In genomic region chr4:69025191-69025998, GRCh38 we compare ENCODE assay signal across 8 cellular contexts.
DNase-seq lines count a peak whose midpoint lies in the region; ATAC-seq, FAIRE-seq and TF ChIP-seq lines count a peak whose summit lies in the region.

No MANE protein-coding gene starts in this region.

- intact Hi-C loops in activated T-helper 2 cell treated with anti-CD3 and anti-CD28 coated beads, Interferon-gamma antibody, Interleukin-2, Interleukin-4, amounts not matched to agents 10 μg/mL and 5 μg/mL and 100 μg/mL, durations not matched to agents 14 hours and 24 hours and 36 hours (cut with micrococcal nuclease) = no loop called here

- no peaks in the 10 kb centered on the region for H3K9me3 Mint-ChIP-seq in activated T-helper 2 cell treated with anti-CD3 and anti-CD28 coated beads, Interferon-gamma antibody, Interleukin-2, Interleukin-4, amounts not matched to agents 10 μg/mL and 5 μg/mL and 100 μg/mL, durations not matched to agents 14 hours and 24 hours and 36 hours

- H3K4me3 Mint-ChIP-seq in activated T-helper 2 cell treated with anti-CD3 and anti-CD28 coated beads, Interferon-gamma antibody, Interleukin-2, Interleukin-4, amounts not matched to agents 10 μg/mL and 5 μg/mL and 100 μg/mL, durations not matched to agents 14 hours and 24 hours and 36 hours (ENCODE audit: low read depth) = no peak overlapping the region

- H3K36me3 ChIP-seq in liver (ENCODE audit: control insufficient read depth in 4 of 4, insufficient read depth in 3 of 4, low read depth in 1 of 4, low read length in 3 of 4) = no peaks in the 10 kb centered on the region

- H3K4me1 Mint-ChIP-seq in activated T-helper 2 cell treated with anti-CD3 and anti-CD28 coated beads, Interferon-gamma antibody, Interleukin-2, Interleukin-4, amounts not matched to agents 10 μg/mL and 5 μg/mL and 100 μg/mL, durations not matched to agents 14 hours and 24 hours and 36 hours (ENCODE audit: low read depth) = no peaks in the 10 kb centered on the region

- FAIRE-seq in GM18507 (lab: Jason Lieb, UNC) = peak; percentile 77

- no peaks in the 10 kb centered on the region for H3K9me3 ChIP-seq in liver (ENCODE audit: control insufficient read depth in 4 of 4, low read length in 3 of 4)

- no peaks in the 10 kb centered on the region for H3K27me3 ChIP-seq in liver (ENCODE audit: control insufficient read depth in 4 of 4, insufficient read depth in 4 of 4, low read length in 3 of 4)

- H3K9ac ChIP-seq in liver (ENCODE audit: low read depth in 1 of 2, low read length in 2 of 2) = no peak overlapping the region

- WGBS in liver = 51% methylated on average over 4 of the region's 4 CpGs

- TF ChIP-seq RAD21 in liver (IDR thresholded peaks at IDR 0.05) = peak; percentile 69 to 89

- peak; percentile 45 for TF ChIP-seq CTCF in liver (IDR thresholded peaks at IDR 0.05; ENCODE audit: low read depth, low read length, missing input control)

- DNase-seq in GM18507 (ENCODE audit: extremely low spot score, insufficient read length, low read depth) (no peak), OCI-M1 (lab: John Stamatoyannopoulos, UW) (peak; percentile 62), NCI-H2029 (lab: John Stamatoyannopoulos, UW) (no peak), medulla oblongata (ENCODE audit: extremely low spot score) (no peak)
- no peak for DNase-seq in activated effector memory CD4-positive, alpha-beta T cell treated with anti-CD3 and anti-CD28 coated beads, Interleukin-2, amount 50 U/mL, for 16 hours
- DNase-seq in activated T-helper 2 cell treated with anti-CD3 and anti-CD28 coated beads, Interferon-gamma antibody, Interleukin-2, Interleukin-4, amounts not matched to agents 10 μg/mL and 5 μg/mL and 100 μg/mL, durations not matched to agents 14 hours and 24 hours and 36 hours (ENCODE audit: low spot score) = no peak

- H3K27ac Mint-ChIP-seq in activated T-helper 2 cell treated with anti-CD3 and anti-CD28 coated beads, Interferon-gamma antibody, Interleukin-2, Interleukin-4, amounts not matched to agents 10 μg/mL and 5 μg/mL and 100 μg/mL, durations not matched to agents 14 hours and 24 hours and 36 hours = no peak overlapping the region

- H3K4me3 ChIP-seq in liver (ENCODE audit: low read depth in 1 of 3, low read length in 3 of 3) = no peak overlapping the region

- ATAC-seq in HG02588 (IDR thresholded peaks at IDR 0.05; ENCODE audit: unreplicated experiment) = peak; percentile 65

- H3K27me3 Mint-ChIP-seq in activated T-helper 2 cell treated with anti-CD3 and anti-CD28 coated beads, Interferon-gamma antibody, Interleukin-2, Interleukin-4, amounts not matched to agents 10 μg/mL and 5 μg/mL and 100 μg/mL, durations not matched to agents 14 hours and 24 hours and 36 hours (ENCODE audit: low read depth) = no peaks in the 10 kb centered on the region

- H3K36me3 Mint-ChIP-seq in activated T-helper 2 cell treated with anti-CD3 and anti-CD28 coated beads, Interferon-gamma antibody, Interleukin-2, Interleukin-4, amounts not matched to agents 10 μg/mL and 5 μg/mL and 100 μg/mL, durations not matched to agents 14 hours and 24 hours and 36 hours (ENCODE audit: low read depth) = no peaks in the 10 kb centered on the region

- no peak overlapping the region for H3K27ac ChIP-seq in liver (ENCODE audit: low read depth in 1 of 2, low read length in 2 of 2)

- H3K4me1 ChIP-seq in liver (ENCODE audit: control insufficient read depth in 4 of 4, insufficient read depth in 4 of 4, low read length in 3 of 4) = peaks cover 3 to 18% (median 14%) of the 10 kb centered on the region in 4 donors

TF ChIP-seq in liver, 16 proteins besides CTCF, POLR2A, EP300 and RAD21:
- TF ChIP-seq, protein P1, sequence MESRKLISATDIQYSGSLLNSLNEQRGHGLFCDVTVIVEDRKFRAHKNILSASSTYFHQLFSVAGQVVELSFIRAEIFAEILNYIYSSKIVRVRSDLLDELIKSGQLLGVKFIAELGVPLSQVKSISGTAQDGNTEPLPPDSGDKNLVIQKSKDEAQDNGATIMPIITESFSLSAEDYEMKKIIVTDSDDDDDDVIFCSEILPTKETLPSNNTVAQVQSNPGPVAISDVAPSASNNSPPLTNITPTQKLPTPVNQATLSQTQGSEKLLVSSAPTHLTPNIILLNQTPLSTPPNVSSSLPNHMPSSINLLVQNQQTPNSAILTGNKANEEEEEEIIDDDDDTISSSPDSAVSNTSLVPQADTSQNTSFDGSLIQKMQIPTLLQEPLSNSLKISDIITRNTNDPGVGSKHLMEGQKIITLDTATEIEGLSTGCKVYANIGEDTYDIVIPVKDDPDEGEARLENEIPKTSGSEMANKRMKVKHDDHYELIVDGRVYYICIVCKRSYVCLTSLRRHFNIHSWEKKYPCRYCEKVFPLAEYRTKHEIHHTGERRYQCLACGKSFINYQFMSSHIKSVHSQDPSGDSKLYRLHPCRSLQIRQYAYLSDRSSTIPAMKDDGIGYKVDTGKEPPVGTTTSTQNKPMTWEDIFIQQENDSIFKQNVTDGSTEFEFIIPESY (IDR thresholded peaks at IDR 0.05) = no peak
- peak; percentile 17 to 18 for TF ChIP-seq HNF4A (conservative IDR thresholded peaks at IDR 0.05)
- TF ChIP-seq FOXA2 (IDR thresholded peaks at IDR 0.05) = no peak
- no peak for TF ChIP-seq REST (IDR thresholded peaks at IDR 0.05)
- no peak for TF ChIP-seq GABPA (IDR thresholded peaks at IDR 0.05 in 1 of 2, conservative IDR thresholded peaks at IDR 0.05 in 1 of 2)
- peak in 1 of 2 donors; percentile 28 for TF ChIP-seq RXRA (IDR thresholded peaks at IDR 0.05)
- no peak for TF ChIP-seq TAF1 (conservative IDR thresholded peaks at IDR 0.05)
- TF ChIP-seq EGR1 (IDR thresholded peaks at IDR 0.05; ENCODE audit: low read depth in 2 of 2) = no peak
- TF ChIP-seq SP1 (IDR thresholded peaks at IDR 0.05) = no peak
- TF ChIP-seq, protein P2, sequence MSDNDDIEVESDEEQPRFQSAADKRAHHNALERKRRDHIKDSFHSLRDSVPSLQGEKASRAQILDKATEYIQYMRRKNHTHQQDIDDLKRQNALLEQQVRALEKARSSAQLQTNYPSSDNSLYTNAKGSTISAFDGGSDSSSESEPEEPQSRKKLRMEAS (IDR thresholded peaks at IDR 0.05) = no peak
- peak; percentile 26 for TF ChIP-seq FOXA1 (IDR thresholded peaks at IDR 0.05)
- no peak for TF ChIP-seq HNF4G (IDR thresholded peaks at IDR 0.05)
- TF ChIP-seq YY1 (IDR thresholded peaks at IDR 0.05) = no peak
- no peak for TF ChIP-seq NR2F2 (IDR thresholded peaks at IDR 0.05)
- no peak for TF ChIP-seq JUND (IDR thresholded peaks at IDR 0.05)
- TF ChIP-seq, protein P3, sequence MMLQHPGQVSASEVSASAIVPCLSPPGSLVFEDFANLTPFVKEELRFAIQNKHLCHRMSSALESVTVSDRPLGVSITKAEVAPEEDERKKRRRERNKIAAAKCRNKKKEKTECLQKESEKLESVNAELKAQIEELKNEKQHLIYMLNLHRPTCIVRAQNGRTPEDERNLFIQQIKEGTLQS (IDR thresholded peaks at IDR 0.05) = no peak
TF ChIP-seq in liver: peak in this region for 3.
